8 cellular contexts compared by ENCODE assay signal in genomic region chr3:64023861-64024223, GRCh38. TPM values are rescaled to one million over a fixed set of nuclear protein-coding genes. Genes with fewer than 3 reads are reported as not detected.
DNase-seq lines count a peak whose midpoint lies in the region; ATAC-seq and TF ChIP-seq lines count a peak whose summit lies in the region.

No MANE protein-coding gene starts in this region.

- peak overlapping the region; percentile 86 for H3K9ac ChIP-seq in OCI-LY1 (ENCODE audit: low read length)

- ATAC-seq in GM23338 (no peak), HG02798 (IDR thresholded peaks at IDR 0.05; ENCODE audit: poor library complexity, unreplicated experiment) (no peak), GM18909 (IDR thresholded peaks at IDR 0.05; ENCODE audit: poor library complexity, unreplicated experiment) (no peak)

- H3F3A ChIP-seq in GM23338 (replicated peaks; ENCODE audit: low read depth), result no peaks in the 10 kb centered on the region
- 0 out of 2 replicates have a peak, but pooled peaks cover 2% of the 10 kb centered on the region for H3F3A ChIP-seq in OCI-LY1 (ENCODE audit: insufficient read depth, low read length)

- DNase-seq in GM23338 (ENCODE audit: low spot score) (no peak), sigmoid colon (no peak), foreskin fibroblast (no peak), G401 (ENCODE audit: low spot score) (no peak)
- DNase-seq in effector memory CD4-positive, alpha-beta T cell, result no peak

- no peaks in the 10 kb centered on the region for H3K9me3 Mint-ChIP-seq in GM23338

- peak overlapping the region; percentile 81 for H3K27ac Mint-ChIP-seq in GM23338

- peaks cover 28% of the 10 kb centered on the region; the same call in 2 of the 3 replicates for H3K36me3 Mint-ChIP-seq in GM23338 (ENCODE audit: low read depth)

- H3K4me2 ChIP-seq in GM23338 (no peak overlapping the region), OCI-LY1 (ENCODE audit: low read length) (peak overlapping the region; percentile 62)

- no peak for TF ChIP-seq EP300 in sigmoid colon (IDR thresholded peaks at IDR 0.05)

- H3K27ac ChIP-seq in GM23338 (ENCODE audit: low read depth) (no peak overlapping the region), OCI-LY1 (ENCODE audit: low read depth, low read length, poor library complexity, severe bottlenecking) (no peak overlapping the region), sigmoid colon (peak overlapping the region; percentile 81 to 89 (median 86))
- H3K27ac ChIP-seq in effector memory CD4-positive, alpha-beta T cell (ENCODE audit: insufficient read depth, low read length, poor library complexity, severe bottlenecking), result peak overlapping the region; percentile 86

- in situ Hi-C loops in G401 (cut with HindIII; ENCODE audit: low sequenced_read_pairs), result no loop called here

- no peak for TF ChIP-seq POLR2A in sigmoid colon (IDR thresholded peaks at IDR 0.05)

- peaks cover 3% of the 10 kb centered on the region; the same call in 1 of the 2 replicates for H4K20me1 ChIP-seq in GM23338 (replicated peaks; ENCODE audit: insufficient read depth)
- no peaks in the 10 kb centered on the region for H4K20me1 ChIP-seq in OCI-LY1 (ENCODE audit: insufficient read depth, low read length)

- peaks cover 2% of the 10 kb centered on the region for H3K27me3 Mint-ChIP-seq in GM23338 (ENCODE audit: insufficient read depth, low read depth, poor library complexity)

- H3K4me1 ChIP-seq in GM23338 (ENCODE audit: insufficient read depth) (peaks cover 8% of the 10 kb centered on the region), OCI-LY1 (ENCODE audit: insufficient read depth, low read length, severe bottlenecking) (peaks cover 30% of the 10 kb centered on the region), sigmoid colon (peaks cover 0 to 29% (median 17%) of the 10 kb centered on the region in 4 donors)
- peaks cover 10% of the 10 kb centered on the region for H3K4me1 ChIP-seq in effector memory CD4-positive, alpha-beta T cell (ENCODE audit: control insufficient read depth, insufficient read depth, low read length, poor library complexity, severe bottlenecking)

- H3K79me2 ChIP-seq in GM23338 (replicated peaks; ENCODE audit: insufficient read depth) (peaks cover 33% of the 10 kb centered on the region), OCI-LY1 (ENCODE audit: insufficient read depth, low read length) (peaks cover 26% of the 10 kb centered on the region)

- WGBS in sigmoid colon, 2 donors, result 46 to 73% methylated on average over 5 of the region's 5 CpGs

- H3K27me3 ChIP-seq in GM23338 (ENCODE audit: insufficient read depth) (no peaks in the 10 kb centered on the region), OCI-LY1 (ENCODE audit: insufficient read depth, low read length) (no peaks in the 10 kb centered on the region), sigmoid colon (no peaks in the 10 kb centered on the region)
- no peaks in the 10 kb centered on the region for H3K27me3 ChIP-seq in effector memory CD4-positive, alpha-beta T cell (replicated peaks; ENCODE audit: control insufficient read depth, insufficient read depth, low read length, poor library complexity, severe bottlenecking)

- TF ChIP-seq CTCF in GM23338 (conservative IDR thresholded peaks at IDR 0.05; ENCODE audit: low read depth in 2 of 2) (no peak), OCI-LY1 (IDR thresholded peaks at IDR 0.05; ENCODE audit: low read length) (no peak), sigmoid colon (IDR thresholded peaks at IDR 0.05) (no peak), foreskin fibroblast (IDR thresholded peaks at IDR 0.05; ENCODE audit: low read depth, low read length) (no peak)

- H3K9me3 ChIP-seq in OCI-LY1 (ENCODE audit: low read length), result no peaks in the 10 kb centered on the region
- no peaks in the 10 kb centered on the region for H3K9me3 ChIP-seq in effector memory CD4-positive, alpha-beta T cell (ENCODE audit: control insufficient read depth, low read length)
- no peaks in the 10 kb centered on the region for H3K9me3 ChIP-seq in sigmoid colon

- H3K9me2 ChIP-seq in GM23338 (ENCODE audit: insufficient read depth) (no peaks in the 10 kb centered on the region), OCI-LY1 (ENCODE audit: low read depth, low read length) (no peaks in the 10 kb centered on the region)

- H3K4me1 Mint-ChIP-seq in GM23338, result peaks cover 19% of the 10 kb centered on the region

- H3K4me3 ChIP-seq in GM23338 (peak overlapping the region; percentile 95; the same call in 1 of the 2 replicates), OCI-LY1 (ENCODE audit: low read depth, low read length, poor library complexity, severe bottlenecking) (peak overlapping the region; percentile 92), sigmoid colon (peak overlapping the region; percentile 75 to 89 (median 84)), foreskin fibroblast (ENCODE audit: low read depth in 1 of 2, low read length in 2 of 2) (no peak overlapping the region)
- H3K4me3 ChIP-seq in effector memory CD4-positive, alpha-beta T cell (ENCODE audit: insufficient read depth, low read depth, low read length, poor library complexity, severe bottlenecking), result peak overlapping the region; percentile 87

- intact Hi-C loops in sigmoid colon (cut with DNase I), result no loop called here

- peak overlapping the region; percentile 93 for H3K4me3 Mint-ChIP-seq in GM23338

- H3K36me3 ChIP-seq in GM23338 (ENCODE audit: insufficient read depth) (peaks cover 17% of the 10 kb centered on the region), OCI-LY1 (ENCODE audit: insufficient read depth, low read length) (peaks cover 34% of the 10 kb centered on the region), sigmoid colon (peaks cover under 1 to 24% (median 6%) of the 10 kb centered on the region in 4 donors)
- peaks cover 15% of the 10 kb centered on the region for H3K36me3 ChIP-seq in effector memory CD4-positive, alpha-beta T cell (ENCODE audit: control insufficient read depth, insufficient read depth, low read length)

- H2AFZ ChIP-seq in GM23338, result no peak overlapping the region
- peak overlapping the region; percentile 100 for H2AFZ ChIP-seq in OCI-LY1 (ENCODE audit: low read length)

TF ChIP-seq in GM23338, 12 proteins besides CTCF, POLR2A, EP300 and RAD21 (continues in another document):
- TF ChIP-seq ZNF462 (CRISPR knock-in tag; IDR thresholded peaks at IDR 0.05), result no peak
- TF ChIP-seq STAT1 (IDR thresholded peaks at IDR 0.05; ENCODE audit: unreplicated experiment), result no peak
- no peak for TF ChIP-seq JUNB (IDR thresholded peaks at IDR 0.05; ENCODE audit: unreplicated experiment)
- TF ChIP-seq EZH2phosphoT487 (IDR thresholded peaks at IDR 0.05; ENCODE audit: unreplicated experiment), result no peak

RNA-seq across cellular contexts. Expression of gene PSMD6, which starts 0.5 kb away (rescaled TPM):
- 98.1 and 108 TPM in 2 replicates for total RNA-seq in GM23338 (2014; rRNA removed; shearing (Covaris generic))
- polyA plus RNA-seq in GM23338 (2016; fragmentation: Nextera tagmentation; extraction: Ambion mirVana) (195 and 205 TPM in 2 replicates), sigmoid colon (10 to 100 TPM; 49.2 to 61.9 (median 56.9) TPM)
- total RNA-seq in sigmoid colon, result 10 to 100 TPM; 60.6 to 71.7 (median 66.4) TPM
- 95.3 and 121 TPM in 2 replicates for total RNA-seq in G401 (2014; rRNA removed; shearing (Covaris generic))

Comparison
In these comparisons a context has a peak if more than half of its experiments do, and no peak if none do; other contexts are left out.
1. H3K27ac ChIP-seq: peak in effector memory CD4-positive, alpha-beta T cell (single experiment) and sigmoid colon (4 of 4); none in GM23338 (single experiment) and OCI-LY1 (single experiment).
2. H3K4me3 ChIP-seq: peak in GM23338 (single experiment), OCI-LY1 (single experiment), effector memory CD4-positive, alpha-beta T cell (single experiment) and sigmoid colon (4 of 4); none in foreskin fibroblast (0 of 2).